15 cellular contexts compared by ENCODE assay signal in genomic region chr6:165031491-165031890, GRCh38.
DNase-seq lines count a peak whose midpoint lies in the region; ATAC-seq and TF ChIP-seq lines count a peak whose summit lies in the region.
"Had no signal": no experiment of that assay in that cellular context is flagged by ENCODE, and none has a peak within 500 bp of the region (broad histone marks: within the 10 kb centered on the region; RNA-seq: fewer than 3 reads in every experiment).

No MANE protein-coding gene starts in this region.

- H3K4me1 ChIP-seq in skeletal muscle satellite cell (ENCODE audit: control insufficient read depth, insufficient read depth, low read length), result peaks cover 3% of the 10 kb centered on the region
- H3K4me1 ChIP-seq: A549 had no signal

- no peak overlapping the region for H3K9ac ChIP-seq in skeletal muscle satellite cell (ENCODE audit: low read depth, low read length)

- H3K4me1 Mint-ChIP-seq in activated CD4-positive, alpha-beta T cell treated with anti-CD3 and anti-CD28 coated beads, Interleukin-2, amount 10 ng/mL, durations not matched to agents 24 days and 14 days, result no peaks in the 10 kb centered on the region
- H3K4me1 Mint-ChIP-seq: H9 had no signal

- H3K27me3 ChIP-seq in skeletal muscle satellite cell (ENCODE audit: control insufficient read depth, insufficient read depth, low read length), result no peaks in the 10 kb centered on the region

- H3K27ac Mint-ChIP-seq in activated CD4-positive, alpha-beta T cell treated with anti-CD3 and anti-CD28 coated beads, Interleukin-2, amount 10 ng/mL, durations not matched to agents 24 days and 14 days, result no peak overlapping the region
- H3K27ac Mint-ChIP-seq: CD4-positive, alpha-beta T cell; H9 had no signal

- H3K9me3 Mint-ChIP-seq in activated CD4-positive, alpha-beta T cell treated with anti-CD3 and anti-CD28 coated beads, Interleukin-2, amount 10 ng/mL, durations not matched to agents 24 days and 14 days, result peaks cover 8% of the 10 kb centered on the region

- H3K4me3 Mint-ChIP-seq in activated CD4-positive, alpha-beta T cell treated with anti-CD3 and anti-CD28 coated beads, Interleukin-2, amount 10 ng/mL, durations not matched to agents 24 days and 14 days, result no peak overlapping the region
- H3K4me3 Mint-ChIP-seq: CD4-positive, alpha-beta T cell; H9 had no signal

- H3K4me2 ChIP-seq in skeletal muscle satellite cell (ENCODE audit: low read length), result peak overlapping the region; percentile 12
- H3K4me2 ChIP-seq: A549 had no signal

- no peak for ATAC-seq in omental fat pad (ENCODE audit: low FRiP score)
- ATAC-seq in GM21447 (IDR thresholded peaks at IDR 0.05; ENCODE audit: unreplicated experiment), result no peak
- ATAC-seq: A549 had no signal

- no peak for TF ChIP-seq CTCF in omental fat pad (IDR thresholded peaks at IDR 0.05)

- intact Hi-C loops in activated CD4-positive, alpha-beta T cell treated with anti-CD3 and anti-CD28 coated beads, Interleukin-2, amount 10 ng/mL, durations not matched to agents 24 days and 14 days (cut with micrococcal nuclease), result no loop called here

- no peaks in the 10 kb centered on the region for H3K36me3 ChIP-seq in skeletal muscle satellite cell (ENCODE audit: insufficient read depth, low read length)

- no peak overlapping the region for H3K4me3 ChIP-seq in skeletal muscle satellite cell (ENCODE audit: low read length)
- H3K4me3 ChIP-seq: A549 had no signal

- no peaks in the 10 kb centered on the region for H3K9me3 ChIP-seq in skeletal muscle satellite cell (replicated peaks; ENCODE audit: low read length)
- H3K9me3 ChIP-seq: A549 had no signal

- DNase-seq in activated CD4-positive, alpha-beta T cell treated with anti-CD3 and anti-CD28 coated beads, Interleukin-2, amount 10 ng/mL, durations not matched to agents 24 days and 14 days, result peak; percentile 9
- DNase-seq in activated CD4-positive, alpha-beta T cell treated with anti-CD3 and anti-CD28 coated beads for 4 hours, result no peak
- peak; percentile 73 for DNase-seq in foreskin melanocyte
- no peak for DNase-seq in activated CD8-positive, alpha-beta memory T cell treated with anti-CD3 and anti-CD28 coated beads for 24 hours
- DNase-seq in omental fat pad (ENCODE audit: low spot score), result no peak
- DNase-seq: AML-193; CD4-positive, alpha-beta T cell; DMS153; DMS79; GDM1; H9; IMR-90 had no signal

- no peaks in the 10 kb centered on the region for H3K27me3 Mint-ChIP-seq in activated CD4-positive, alpha-beta T cell treated with anti-CD3 and anti-CD28 coated beads, Interleukin-2, amount 10 ng/mL, durations not matched to agents 24 days and 14 days
- H3K27me3 Mint-ChIP-seq: CD4-positive, alpha-beta T cell had no signal

- H3K36me3 Mint-ChIP-seq in activated CD4-positive, alpha-beta T cell treated with anti-CD3 and anti-CD28 coated beads, Interleukin-2, amount 10 ng/mL, durations not matched to agents 24 days and 14 days (ENCODE audit: low read depth), result no peaks in the 10 kb centered on the region

Comparison
In these comparisons a context has a peak if more than half of its experiments do, and no peak if none do; other contexts are left out.
1. DNase-seq: peak in activated CD4-positive, alpha-beta T cell treated with anti-CD3 and anti-CD28 coated beads, Interleukin-2, amount 10 ng/mL, durations not matched to agents 24 days and 14 days (single experiment) and foreskin melanocyte (single experiment); none in activated CD4-positive, alpha-beta T cell treated with anti-CD3 and anti-CD28 coated beads for 4 hours (0 of 2), activated CD8-positive, alpha-beta memory T cell treated with anti-CD3 and anti-CD28 coated beads for 24 hours (single experiment) and omental fat pad (single experiment).